20 cellular contexts compared by ENCODE assay signal in genomic region chr22:27295071-27295470, GRCh38.
A peak's percentile ranks its signal among the peaks of the same experiment; 100 is the strongest.
DNase-seq lines count a peak whose midpoint lies in the region; ATAC-seq, FAIRE-seq and TF ChIP-seq lines count a peak whose summit lies in the region.
"Had no signal": no experiment of that assay in that cellular context is flagged by ENCODE, and none has a peak within 500 bp of the region (broad histone marks: within the 10 kb centered on the region; RNA-seq: fewer than 3 reads in every experiment).

No MANE protein-coding gene starts in this region.

- H3K27ac Mint-ChIP-seq in MCF 10A (ENCODE audit: low read depth, unreplicated experiment) (no peak overlapping the region), astrocyte (ENCODE audit: unreplicated experiment) (no peak overlapping the region), nephron (peak overlapping the region in 2 of 3 experiments; percentile 13 to 63)
- H3K27ac Mint-ChIP-seq: B cell; CD8-positive, alpha-beta T cell had no signal

- H3K9ac ChIP-seq in mammary epithelial cell (ENCODE audit: insufficient read depth, low read length): no peak overlapping the region
- no peak overlapping the region for H3K9ac ChIP-seq in astrocyte (ENCODE audit: low read length)
- H3K9ac ChIP-seq: BLaER1 treated with 17β-estradiol and CSF1 and Interleukin-3, amounts not matched to agents 10 nM and 100 nM; GM23248 had no signal

- no peaks in the 10 kb centered on the region for H4K20me1 ChIP-seq in mammary epithelial cell (ENCODE audit: insufficient read depth, low read length)
- H4K20me1 ChIP-seq in astrocyte (ENCODE audit: insufficient read depth, low read length): no peaks in the 10 kb centered on the region
- no peaks in the 10 kb centered on the region for H4K20me1 ChIP-seq in OCI-LY7 (ENCODE audit: insufficient read depth, low read length)
- H4K20me1 ChIP-seq: BLaER1 treated with 17β-estradiol and CSF1 and Interleukin-3, amounts not matched to agents 10 nM and 100 nM had no signal

- H3K36me3 ChIP-seq in mammary epithelial cell (ENCODE audit: insufficient read depth, low read length): no peaks in the 10 kb centered on the region
- H3K36me3 ChIP-seq in astrocyte (ENCODE audit: insufficient read depth, low read length): no peaks in the 10 kb centered on the region
- H3K36me3 ChIP-seq in OCI-LY7 (ENCODE audit: insufficient read depth, low read length): no peaks in the 10 kb centered on the region
- H3K36me3 ChIP-seq: BLaER1 treated with 17β-estradiol and CSF1 and Interleukin-3, amounts not matched to agents 10 nM and 100 nM; HAP-1 had no signal

- no peak for FAIRE-seq in astrocyte (lab: Jason Lieb, UNC)
- FAIRE-seq in urothelium cell line (lab: Jason Lieb, UNC): peak; percentile 96
- FAIRE-seq: GM12878 had no signal

- no peak for TF ChIP-seq CTCF in mammary epithelial cell (conservative IDR thresholded peaks at IDR 0.05 in 1 of 2, IDR thresholded peaks at IDR 0.05 in 1 of 2; ENCODE audit: extremely low read depth in 1 of 2, insufficient read depth in 1 of 2, low read depth in 1 of 2, low read length in 2 of 2)
- no peak for TF ChIP-seq CTCF in MCF 10A (IDR thresholded peaks at IDR 0.05; ENCODE audit: unreplicated experiment)
- no peak for TF ChIP-seq CTCF in astrocyte (IDR thresholded peaks at IDR 0.05; ENCODE audit: insufficient read depth, low read depth, low read length)
- no peak for TF ChIP-seq CTCF in nephron (IDR thresholded peaks at IDR 0.05; ENCODE audit: unreplicated experiment in 3 of 3)
- TF ChIP-seq CTCF in OCI-LY7 (conservative IDR thresholded peaks at IDR 0.05; ENCODE audit: low read length): no peak

- H2AFZ ChIP-seq in mammary epithelial cell (ENCODE audit: low read depth, low read length) (no peak overlapping the region), astrocyte (ENCODE audit: low read depth, low read length) (no peak overlapping the region), OCI-LY7 (ENCODE audit: low read length) (no peak overlapping the region)
- H2AFZ ChIP-seq: GM23248 had no signal

- 10% methylated on average over 3 of the region's 3 CpGs for WGBS in mammary epithelial cell (ENCODE audit: low coverage, missing lambda C conversion rate)

- H3K4me3 ChIP-seq in mammary epithelial cell (replicated peaks in 1 of 3; ENCODE audit: insufficient read depth in 1 of 3, low read depth in 2 of 3, low read length in 3 of 3): no peak overlapping the region
- H3K4me3 ChIP-seq in astrocyte (ENCODE audit: insufficient read depth, low read depth, low read length): no peak overlapping the region
- H3K4me3 ChIP-seq in OCI-LY7 (ENCODE audit: low read depth, low read length, poor library complexity, severe bottlenecking): no peak overlapping the region
- H3K4me3 ChIP-seq: BLaER1 treated with 17β-estradiol and CSF1 and Interleukin-3, amounts not matched to agents 10 nM and 100 nM; GM12878; GM23248; HAP-1 had no signal

- H3K4me1 ChIP-seq in mammary epithelial cell (ENCODE audit: insufficient read depth, low read length) (no peaks in the 10 kb centered on the region), astrocyte (ENCODE audit: insufficient read depth, low read length) (peaks cover 34% of the 10 kb centered on the region), OCI-LY7 (ENCODE audit: insufficient read depth, low read length, poor library complexity, severe bottlenecking) (no peaks in the 10 kb centered on the region)
- H3K4me1 ChIP-seq: HAP-1 had no signal

- H3K27me3 ChIP-seq in mammary epithelial cell (ENCODE audit: insufficient read depth, low read length): no peaks in the 10 kb centered on the region
- H3K27me3 ChIP-seq in astrocyte (ENCODE audit: insufficient read depth, low read length): no peaks in the 10 kb centered on the region
- H3K27me3 ChIP-seq: BLaER1 treated with 17β-estradiol and CSF1 and Interleukin-3, amounts not matched to agents 10 nM and 100 nM had no signal

- CTCF ChIA-PET in mammary epithelial cell (lab: Charles Lee; ENCODE audit: low non-redundant PET): no interaction called here
- CTCF ChIA-PET in MCF 10A (lab: Yijun Ruan, JAX): no interaction called here
- CTCF ChIA-PET in OCI-LY7 (lab: Charles Lee; ENCODE audit: unreplicated experiment): no interaction called here

- no peak overlapping the region for H3K4me2 ChIP-seq in mammary epithelial cell (ENCODE audit: insufficient read depth, low read depth, low read length)
- no peak overlapping the region for H3K4me2 ChIP-seq in astrocyte (ENCODE audit: low read length)
- H3K4me2 ChIP-seq in OCI-LY7 (ENCODE audit: low read length): no peak overlapping the region
- H3K4me2 ChIP-seq: BLaER1 treated with 17β-estradiol and CSF1 and Interleukin-3, amounts not matched to agents 10 nM and 100 nM had no signal

- DNase-seq in mammary epithelial cell (peak; percentile 19), MCF 10A (ENCODE audit: unreplicated experiment) (no peak), astrocyte (ENCODE audit: low read depth) (peak; percentile 45), urothelium cell line (ENCODE audit: low spot score) (no peak), OCI-LY7 (ENCODE audit: low spot score) (no peak), NCI-H510A treated with DMSO at 0.1 percent for 48 hours (lab: John Stamatoyannopoulos, UW) (no peak)
- DNase-seq: 8988T; Calu3; CD8-positive, alpha-beta T cell; DMS 273 treated with DMSO at 0.1 percent for 48 hours; DMS53; DND-41; EL; GM23248 had no signal

- H3K4me1 Mint-ChIP-seq in MCF 10A (ENCODE audit: insufficient read depth, unreplicated experiment) (no peaks in the 10 kb centered on the region), astrocyte (ENCODE audit: low read depth, unreplicated experiment) (peaks cover 18% of the 10 kb centered on the region), nephron (peaks cover 58% of the 10 kb centered on the region)
- H3K4me1 Mint-ChIP-seq: B cell had no signal

- H3K36me3 Mint-ChIP-seq in MCF 10A (ENCODE audit: insufficient read depth, unreplicated experiment) (no peaks in the 10 kb centered on the region), astrocyte (ENCODE audit: low read depth, unreplicated experiment) (no peaks in the 10 kb centered on the region), nephron (ENCODE audit: low read depth) (no peaks in the 10 kb centered on the region)
- H3K36me3 Mint-ChIP-seq: CD8-positive, alpha-beta T cell had no signal

- H3K79me2 ChIP-seq in mammary epithelial cell (ENCODE audit: insufficient read depth, low read length) (no peaks in the 10 kb centered on the region), astrocyte (ENCODE audit: insufficient read depth, low read length) (no peaks in the 10 kb centered on the region), OCI-LY7 (ENCODE audit: insufficient read depth, low read depth, low read length) (no peaks in the 10 kb centered on the region)

- no peaks in the 10 kb centered on the region for H3K9me3 ChIP-seq in mammary epithelial cell (replicated peaks; ENCODE audit: insufficient read depth, low read length)
- no peaks in the 10 kb centered on the region for H3K9me3 ChIP-seq in astrocyte (ENCODE audit: insufficient read depth, low read depth, low read length)
- no peaks in the 10 kb centered on the region for H3K9me3 ChIP-seq in OCI-LY7 (ENCODE audit: low read length)
- H3K9me3 ChIP-seq: BLaER1 treated with 17β-estradiol and CSF1 and Interleukin-3, amounts not matched to agents 10 nM and 100 nM; HAP-1 had no signal

- POLR2A ChIA-PET in MCF 10A (lab: Yijun Ruan, JAX) (interaction anchor here (0.7 kb wide), 1 partner anchor 207 kb away, joined by 3 read pairs; no protein-coding TSS in a partner anchor), OCI-LY7 (lab: Charles Lee) (no interaction called here)

- in situ Hi-C loops in mammary epithelial cell (cut with MboI; ENCODE audit: low sequenced_read_pairs in 2 of 2): no loop called here

- BruUV-seq in mammary epithelial cell (replicated peaks; lab: Mats Ljungman, UMichigan) (no TSS peak), MCF 10A (replicated peaks; lab: Mats Ljungman, UMichigan) (no TSS peak), OCI-LY7 (replicated peaks; lab: Mats Ljungman, UMichigan) (no TSS peak)

- no peak overlapping the region for H3K4me3 Mint-ChIP-seq in MCF 10A (ENCODE audit: unreplicated experiment)
- no peak overlapping the region for H3K4me3 Mint-ChIP-seq in astrocyte (ENCODE audit: unreplicated experiment)
- H3K4me3 Mint-ChIP-seq in nephron: no peak overlapping the region
- H3K4me3 Mint-ChIP-seq: B cell; CD8-positive, alpha-beta T cell had no signal

- no peak for ATAC-seq in GM18873 (IDR thresholded peaks at IDR 0.05; ENCODE audit: low FRiP score, unreplicated experiment)
- ATAC-seq: CD8-positive, alpha-beta T cell; GM12878 had no signal

- H3K27ac ChIP-seq in mammary epithelial cell (ENCODE audit: insufficient read depth, low read depth, low read length) (no peak overlapping the region), astrocyte (ENCODE audit: low read depth, low read length) (no peak overlapping the region), OCI-LY7 (ENCODE audit: low read depth, low read length, poor library complexity, severe bottlenecking) (no peak overlapping the region)
- H3K27ac ChIP-seq: BLaER1 treated with 17β-estradiol and CSF1 and Interleukin-3, amounts not matched to agents 10 nM and 100 nM; GM23248 had no signal

- H3K27me3 Mint-ChIP-seq in MCF 10A (ENCODE audit: insufficient read depth, unreplicated experiment) (peaks cover 47% of the 10 kb centered on the region), astrocyte (ENCODE audit: low read depth, unreplicated experiment) (no peaks in the 10 kb centered on the region), nephron (ENCODE audit: low read depth) (peaks cover 36% of the 10 kb centered on the region)

- intact Hi-C loops in mammary epithelial cell (cut with micrococcal nuclease): no loop called here
- intact Hi-C loops in MCF 10A (cut with micrococcal nuclease): no loop called here
- intact Hi-C loops in OCI-LY7 (cut with micrococcal nuclease; ENCODE audit: unreplicated experiment): no loop called here

- H3K9me3 Mint-ChIP-seq in MCF 10A (ENCODE audit: unreplicated experiment) (no peaks in the 10 kb centered on the region), astrocyte (ENCODE audit: unreplicated experiment) (no peaks in the 10 kb centered on the region), nephron (no peaks in the 10 kb centered on the region)
- H3K9me3 Mint-ChIP-seq: CD8-positive, alpha-beta T cell had no signal

- H3K9me2 ChIP-seq in OCI-LY7 (ENCODE audit: insufficient read depth, low read length): no peaks in the 10 kb centered on the region

- dilution Hi-C loops in mammary epithelial cell (cut with HindIII; ENCODE audit: low sequenced_read_pairs): no loop called here

Comparison
In these comparisons a context has a peak if more than half of its experiments do, and no peak if none do; other contexts are left out.
1. DNase-seq: peak in mammary epithelial cell (single experiment) and astrocyte (single experiment); none in MCF 10A (single experiment), urothelium cell line (single experiment), OCI-LY7 (single experiment) and NCI-H510A treated with DMSO at 0.1 percent for 48 hours (single experiment).
2. H3K27ac Mint-ChIP-seq: peak in nephron (2 of 3); none in MCF 10A (single experiment) and astrocyte (single experiment).